8 cellular contexts compared by ENCODE assay signal in the genomic region with DNA sequence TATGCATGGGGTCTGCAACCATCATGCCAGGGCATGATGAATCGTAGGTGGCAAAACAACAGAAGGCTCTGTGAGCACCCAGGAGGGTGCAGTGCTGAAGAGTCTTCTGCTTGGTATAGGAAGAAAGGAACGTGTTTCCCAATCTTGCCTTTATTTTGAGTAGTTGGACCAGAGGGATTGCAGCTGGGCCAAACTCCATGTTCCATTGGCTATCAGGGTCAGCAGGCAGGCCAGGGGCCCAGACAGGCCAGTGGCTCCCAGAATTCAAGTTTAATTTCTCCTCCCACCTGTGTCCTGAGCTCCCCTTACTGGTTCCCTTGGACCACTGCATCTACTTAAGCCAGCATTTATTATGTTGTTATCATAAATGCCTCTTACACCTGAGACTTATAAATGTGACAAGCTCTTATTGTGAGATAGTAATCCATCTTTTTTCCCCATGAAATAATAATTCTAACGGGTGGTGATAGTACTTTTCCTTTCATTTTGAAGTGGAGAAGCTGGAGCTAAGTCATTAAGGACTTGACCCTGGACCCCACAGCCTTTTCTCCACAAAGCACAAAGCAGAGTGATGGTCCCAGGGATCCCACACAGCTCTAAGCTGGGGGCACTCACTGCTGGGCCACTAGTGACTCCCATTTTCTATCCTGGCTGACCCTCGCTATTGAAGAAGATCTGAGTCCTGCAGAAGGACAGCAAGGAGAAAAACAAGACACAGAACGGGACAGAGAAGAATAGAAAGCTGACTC. TPM values are rescaled to one million over a fixed set of nuclear protein-coding genes. Genes with fewer than 3 reads are reported as not detected.
DNase-seq lines count a peak whose midpoint lies in the region; ATAC-seq and TF ChIP-seq lines count a peak whose summit lies in the region.

No MANE protein-coding gene starts in this region.

- peaks cover 70% of the 10 kb centered on the region for H3K4me1 Mint-ChIP-seq in HFFc6 (ENCODE audit: low read depth)
- H3K4me1 Mint-ChIP-seq in activated naive CD8-positive, alpha-beta T cell treated with anti-CD3 and anti-CD28 coated beads for 36 hours: peaks cover 64% of the 10 kb centered on the region

- 46% methylated on average over 5 of the region's 5 CpGs for WGBS in lung, 2 donors

- H3K4me3 Mint-ChIP-seq in HFFc6: peak overlapping the region; percentile 99
- H3K4me3 Mint-ChIP-seq in activated naive CD8-positive, alpha-beta T cell treated with anti-CD3 and anti-CD28 coated beads for 36 hours: peak overlapping the region; percentile 91

- no peaks in the 10 kb centered on the region for H3K9me3 Mint-ChIP-seq in HFFc6
- peaks cover 19% of the 10 kb centered on the region for H3K9me3 Mint-ChIP-seq in activated naive CD8-positive, alpha-beta T cell treated with anti-CD3 and anti-CD28 coated beads for 36 hours

- no peak for TF ChIP-seq CTCF in 22Rv1 (IDR thresholded peaks at IDR 0.05)
- TF ChIP-seq CTCF in HFFc6 (IDR thresholded peaks at IDR 0.05): no peak; the same call in 1 of the 2 replicates
- no peak for TF ChIP-seq CTCF in lung (IDR thresholded peaks at IDR 0.05; ENCODE audit: control extremely low read depth, extremely low read depth)

- H3K27me3 Mint-ChIP-seq in HFFc6 (ENCODE audit: insufficient read depth): no peaks in the 10 kb centered on the region
- H3K27me3 Mint-ChIP-seq in activated naive CD8-positive, alpha-beta T cell treated with anti-CD3 and anti-CD28 coated beads for 36 hours: no peaks in the 10 kb centered on the region

- H3K4me3 ChIP-seq in lung: no peak overlapping the region

- peak overlapping the region; percentile 100 for H3K27ac Mint-ChIP-seq in HFFc6
- peak overlapping the region; percentile 95 for H3K27ac Mint-ChIP-seq in activated naive CD8-positive, alpha-beta T cell treated with anti-CD3 and anti-CD28 coated beads for 36 hours

- ATAC-seq in lung (ENCODE audit: insufficient read depth, low FRiP score): no peak

- DNase-seq in HFFc6 (no peak), lung (ENCODE audit: low spot score) (no peak), NCI-H1436 (lab: John Stamatoyannopoulos, UW) (no peak), Ammon's horn (ENCODE audit: low spot score) (no peak), superior temporal gyrus (ENCODE audit: extremely low spot score) (no peak), AG08396 (ENCODE audit: low spot score) (no peak)
- DNase-seq in activated naive CD8-positive, alpha-beta T cell treated with anti-CD3 and anti-CD28 coated beads for 36 hours: no peak

- H3K36me3 ChIP-seq in lung (ENCODE audit: control insufficient read depth in 2 of 2, insufficient read depth in 2 of 2, low read length in 2 of 2): peaks cover 0 to 8% of the 10 kb centered on the region in 2 donors

- H3K27ac ChIP-seq in 22Rv1 (peak overlapping the region; percentile 76), lung (ENCODE audit: low read depth in 1 of 2, low read length in 1 of 2) (peak overlapping the region; percentile 71 to 92)

- peaks cover 0 to 1% of the 10 kb centered on the region in 2 donors for H3K9me3 ChIP-seq in lung (ENCODE audit: control insufficient read depth in 2 of 2, insufficient read depth in 1 of 2, low read length in 1 of 2)

- H3K36me3 Mint-ChIP-seq in HFFc6 (ENCODE audit: low read depth): peaks cover 18% of the 10 kb centered on the region
- peaks cover 39% of the 10 kb centered on the region for H3K36me3 Mint-ChIP-seq in activated naive CD8-positive, alpha-beta T cell treated with anti-CD3 and anti-CD28 coated beads for 36 hours

- H3K4me1 ChIP-seq in lung (ENCODE audit: control insufficient read depth in 2 of 2, insufficient read depth in 2 of 2, low read length in 2 of 2): peaks cover 0 to 15% of the 10 kb centered on the region in 2 donors

- H3K27me3 ChIP-seq in lung (ENCODE audit: control insufficient read depth, insufficient read depth): no peaks in the 10 kb centered on the region

RNA-seq across cellular contexts. Expression of a gene that starts 0.8 kb away (rescaled TPM):
- 1 to 10 TPM; 5.4 to 7.5 (median 6.8) TPM for total RNA-seq in HFFc6 (2021; fragmentation: NEBNext Ultra II Directional; extraction: Animal tissue kit (Norgen Biotek cat#: 25700))
- total RNA-seq in activated naive CD8-positive, alpha-beta T cell treated with anti-CD3 and anti-CD28 coated beads for 36 hours: 1 to 10 TPM; 8.1 to 8.2 TPM
- 10 to 100 TPM; 12.7 to 18.0 TPM for total RNA-seq in lung
- polyA plus RNA-seq in lung: 1 to 10 TPM; 7.2 to 7.5 TPM

RNA-seq across cellular contexts. Expression of a gene that starts 31.3 kb away (rescaled TPM):
- not detected for total RNA-seq in HFFc6 (2021; fragmentation: NEBNext Ultra II Directional; extraction: Animal tissue kit (Norgen Biotek cat#: 25700))
- not detected for total RNA-seq in activated naive CD8-positive, alpha-beta T cell treated with anti-CD3 and anti-CD28 coated beads for 36 hours
- not detected for total RNA-seq in lung
- not detected for polyA plus RNA-seq in lung
